ENCODE assay signal across 8 cellular contexts in the genomic region with DNA sequence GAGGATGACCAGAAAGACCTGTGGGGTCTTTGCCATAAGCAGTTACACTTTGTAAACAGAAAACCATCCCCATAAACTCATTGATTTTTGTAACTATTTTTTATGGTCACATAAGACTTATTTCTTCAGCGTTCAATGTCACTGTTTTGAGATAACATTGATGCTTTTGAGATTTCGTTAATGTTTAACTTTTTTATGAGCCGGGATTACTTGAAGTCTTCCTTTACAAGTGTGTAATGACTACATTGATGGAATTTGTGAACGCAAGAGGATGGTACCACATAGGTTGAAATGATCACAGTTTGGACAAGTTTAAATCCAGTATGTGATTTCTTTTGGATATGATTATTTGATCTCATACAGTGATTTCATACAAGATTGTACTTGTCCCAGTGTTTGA. TPM values are rescaled to one million over a fixed set of nuclear protein-coding genes. Genes with fewer than 3 reads are reported as not detected.
DNase-seq lines count a peak whose midpoint lies in the region; FAIRE-seq and TF ChIP-seq lines count a peak whose summit lies in the region.

No MANE protein-coding gene starts in this region.

- H3K9me3 ChIP-seq in SK-N-MC (ENCODE audit: low read depth, low read length) (no peaks in the 10 kb centered on the region), skeletal muscle satellite cell (replicated peaks; ENCODE audit: low read length) (no peaks in the 10 kb centered on the region)

- H3K27ac ChIP-seq in SK-N-MC = no peak overlapping the region
- H3K27ac ChIP-seq in substantia nigra (ENCODE audit: low read depth, low read length, poor library complexity, severe bottlenecking) = no peak overlapping the region

- no peaks in the 10 kb centered on the region for H3K27me3 ChIP-seq in skeletal muscle satellite cell (ENCODE audit: control insufficient read depth, insufficient read depth, low read length)

- H3K4me3 ChIP-seq in SK-N-MC = peak overlapping the region; percentile 94
- H3K4me3 ChIP-seq in fibroblast of villous mesenchyme (ENCODE audit: low read depth, low read length) = peak overlapping the region; percentile 83
- peak overlapping the region; percentile 81 for H3K4me3 ChIP-seq in skeletal muscle satellite cell (ENCODE audit: low read length)

- H3K4me1 ChIP-seq in skeletal muscle satellite cell (ENCODE audit: control insufficient read depth, insufficient read depth, low read length) = peaks cover 20% of the 10 kb centered on the region

- H3K36me3 ChIP-seq in SK-N-MC (ENCODE audit: insufficient read depth, low read length) (no peaks in the 10 kb centered on the region), skeletal muscle satellite cell (ENCODE audit: insufficient read depth, low read length) (no peaks in the 10 kb centered on the region)

- no peak for TF ChIP-seq CTCF in fibroblast of villous mesenchyme (IDR thresholded peaks at IDR 0.05; ENCODE audit: insufficient read depth, low read depth, low read length)

- peak overlapping the region; percentile 93 for H3K4me2 ChIP-seq in skeletal muscle satellite cell (ENCODE audit: low read length)

- H3K9ac ChIP-seq in SK-N-MC (ENCODE audit: insufficient read length) (no peak overlapping the region), skeletal muscle satellite cell (ENCODE audit: low read depth, low read length) (no peak overlapping the region)

- peak; percentile 71 for FAIRE-seq in GM19239 (lab: Jason Lieb, UNC)

- DNase-seq in GM19239 (ENCODE audit: insufficient read length, low spot score) = no peak
- DNase-seq in SK-N-MC (ENCODE audit: low read depth, low spot score) = no peak
- no peak for DNase-seq in fibroblast of villous mesenchyme (ENCODE audit: low read depth)
- no peak for DNase-seq in NCI-H2196 treated with DMSO at 0.1 percent for 48 hours (lab: John Stamatoyannopoulos, UW; ENCODE audit: unreplicated experiment)
- DNase-seq in substantia nigra (lab: John Stamatoyannopoulos, UW) = no peak
- DNase-seq in activated CD8-positive, alpha-beta memory T cell treated with anti-CD3 and anti-CD28 coated beads, Interleukin-2, amount 50 U/mL, for 48 hours = no peak
- no peak for DNase-seq in activated CD8-positive, alpha-beta memory T cell treated with anti-CD3 and anti-CD28 coated beads for 24 hours

RNA-seq across cellular contexts. Expression of gene SLC12A2, which starts 1.8 kb away (rescaled TPM):
- 37.1 and 39.9 TPM in 2 replicates for total RNA-seq in fibroblast of villous mesenchyme
- total RNA-seq in skeletal muscle satellite cell (2012; rRNA removed) = 19.3 and 21.0 TPM in 2 replicates
